In the genomic region with DNA sequence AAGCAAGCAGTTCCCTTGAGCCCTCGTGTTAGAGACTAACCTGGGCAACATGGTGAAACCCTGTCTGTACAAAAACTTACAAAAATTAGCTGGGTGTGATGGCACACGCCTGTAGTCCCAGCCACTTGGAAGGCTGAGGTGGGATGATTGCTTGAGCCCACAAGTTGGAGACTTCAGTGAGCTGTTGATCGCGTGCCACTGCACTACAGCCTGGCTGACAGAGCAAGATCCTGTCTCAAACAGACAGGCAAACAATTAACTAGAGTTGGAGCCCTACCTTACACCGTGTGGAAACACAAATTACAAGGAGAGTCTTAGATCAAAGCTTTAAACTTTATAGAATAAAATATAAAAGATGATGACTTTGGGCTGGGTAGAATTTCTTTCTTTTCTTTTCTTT, we compare ENCODE assay signal across 24 cellular contexts.
DNase-seq lines count a peak whose midpoint lies in the region; ATAC-seq and TF ChIP-seq lines count a peak whose summit lies in the region.
"Had no signal": no experiment of that assay in that cellular context is flagged by ENCODE, and none has a peak within 500 bp of the region (broad histone marks: within the 10 kb centered on the region; RNA-seq: fewer than 3 reads in every experiment).

No MANE protein-coding gene starts in this region.

- H3K9me3 Mint-ChIP-seq in chondrocyte (ENCODE audit: low read depth): no peaks in the 10 kb centered on the region
- H3K9me3 Mint-ChIP-seq in activated CD4-positive, alpha-beta T cell treated with anti-CD3 and anti-CD28 coated beads, Interleukin-2, amount 10 ng/mL, durations not matched to agents 24 days and 14 days: no peaks in the 10 kb centered on the region
- H3K9me3 Mint-ChIP-seq: CD8-positive, alpha-beta T cell; GM23338; H9 had no signal

- peaks cover 7% of the 10 kb centered on the region for H3K4me1 Mint-ChIP-seq in chondrocyte (ENCODE audit: low read depth)
- H3K4me1 Mint-ChIP-seq in activated CD4-positive, alpha-beta T cell treated with anti-CD3 and anti-CD28 coated beads, Interleukin-2, amount 10 ng/mL, durations not matched to agents 24 days and 14 days: no peaks in the 10 kb centered on the region
- H3K4me1 Mint-ChIP-seq: H9 had no signal

- no peak for ATAC-seq in sciatic nerve
- no peak for ATAC-seq in GM21528 (IDR thresholded peaks at IDR 0.05; ENCODE audit: low FRiP score, unreplicated experiment)
- ATAC-seq in HG03378 (IDR thresholded peaks at IDR 0.05; ENCODE audit: unreplicated experiment): no peak
- ATAC-seq: CD8-positive, alpha-beta T cell; GM23338 had no signal

- TF ChIP-seq CTCF in chondrocyte (IDR thresholded peaks at IDR 0.05): no peak
- TF ChIP-seq CTCF in right atrium auricular region (IDR thresholded peaks at IDR 0.05): no peak

- peaks cover 0 to 19% of the 10 kb centered on the region in 2 donors for H3K4me1 ChIP-seq in right atrium auricular region

- DNase-seq in chondrocyte (ENCODE audit: low spot score) (peak; percentile 38), right atrium auricular region (ENCODE audit: low spot score) (no peak), sciatic nerve (ENCODE audit: low spot score) (peak; percentile 33), ecto neural progenitor cell (ENCODE audit: low spot score) (no peak)
- no peak for DNase-seq in activated CD4-positive, alpha-beta T cell treated with anti-CD3 and anti-CD28 coated beads, Interleukin-2, amount 10 ng/mL, durations not matched to agents 24 days and 14 days
- DNase-seq: Caco-2; CD8-positive, alpha-beta T cell; DMS 273 treated with DMSO at 0.1 percent for 48 hours; DMS79; H9; IMR-90; NCI-H1048; NCI-H1417; NCI-H1694; NCI-H2081; NCI-H2227 treated with DMSO at 0.1 percent for 48 hours; NCI-H526 treated with DMSO at 0.1 percent for 48 hours; RPMI8226; SHP77 treated with DMSO at 0.1 percent for 48 hours had no signal

- H3K27me3 ChIP-seq in right atrium auricular region: no peaks in the 10 kb centered on the region

- no peaks in the 10 kb centered on the region for H3K36me3 ChIP-seq in right atrium auricular region

- H3K4me3 ChIP-seq in right atrium auricular region: no peak overlapping the region
- H3K4me3 ChIP-seq: GM23338 had no signal

- H3K27me3 Mint-ChIP-seq in chondrocyte (ENCODE audit: low read depth): no peaks in the 10 kb centered on the region
- H3K27me3 Mint-ChIP-seq in activated CD4-positive, alpha-beta T cell treated with anti-CD3 and anti-CD28 coated beads, Interleukin-2, amount 10 ng/mL, durations not matched to agents 24 days and 14 days: no peaks in the 10 kb centered on the region

- peak overlapping the region; percentile 31 to 39 for H3K27ac ChIP-seq in right atrium auricular region
- H3K27ac ChIP-seq: C4-2B, KMS-11 had no signal

- intact Hi-C loops in sciatic nerve (cut with DNase I): no loop called here
- intact Hi-C loops in activated CD4-positive, alpha-beta T cell treated with anti-CD3 and anti-CD28 coated beads, Interleukin-2, amount 10 ng/mL, durations not matched to agents 24 days and 14 days (cut with micrococcal nuclease): no loop called here

- H3K4me3 Mint-ChIP-seq in chondrocyte (ENCODE audit: unreplicated experiment): no peak overlapping the region
- H3K4me3 Mint-ChIP-seq in activated CD4-positive, alpha-beta T cell treated with anti-CD3 and anti-CD28 coated beads, Interleukin-2, amount 10 ng/mL, durations not matched to agents 24 days and 14 days: no peak overlapping the region
- H3K4me3 Mint-ChIP-seq: CD8-positive, alpha-beta T cell; GM23338; H9 had no signal

- peaks cover 2% of the 10 kb centered on the region for H3K36me3 Mint-ChIP-seq in chondrocyte (ENCODE audit: low read depth)
- no peaks in the 10 kb centered on the region for H3K36me3 Mint-ChIP-seq in activated CD4-positive, alpha-beta T cell treated with anti-CD3 and anti-CD28 coated beads, Interleukin-2, amount 10 ng/mL, durations not matched to agents 24 days and 14 days (ENCODE audit: low read depth)

- H3K27ac Mint-ChIP-seq in chondrocyte (ENCODE audit: unreplicated experiment): no peak overlapping the region
- H3K27ac Mint-ChIP-seq in activated CD4-positive, alpha-beta T cell treated with anti-CD3 and anti-CD28 coated beads, Interleukin-2, amount 10 ng/mL, durations not matched to agents 24 days and 14 days: no peak overlapping the region
- H3K27ac Mint-ChIP-seq: CD8-positive, alpha-beta T cell; GM23338; H9 had no signal

- H3K9me3 ChIP-seq in right atrium auricular region: no peaks in the 10 kb centered on the region
- H3K9me3 ChIP-seq: Caco-2 had no signal

Comparison
In these comparisons a context has a peak if more than half of its experiments do, and no peak if none do; other contexts are left out.
1. DNase-seq: peak in chondrocyte (single experiment) and sciatic nerve (single experiment); none in right atrium auricular region (single experiment), ecto neural progenitor cell (single experiment) and activated CD4-positive, alpha-beta T cell treated with anti-CD3 and anti-CD28 coated beads, Interleukin-2, amount 10 ng/mL, durations not matched to agents 24 days and 14 days (single experiment).